ENCODE assay signal across 31 cellular contexts in the genomic region with DNA sequence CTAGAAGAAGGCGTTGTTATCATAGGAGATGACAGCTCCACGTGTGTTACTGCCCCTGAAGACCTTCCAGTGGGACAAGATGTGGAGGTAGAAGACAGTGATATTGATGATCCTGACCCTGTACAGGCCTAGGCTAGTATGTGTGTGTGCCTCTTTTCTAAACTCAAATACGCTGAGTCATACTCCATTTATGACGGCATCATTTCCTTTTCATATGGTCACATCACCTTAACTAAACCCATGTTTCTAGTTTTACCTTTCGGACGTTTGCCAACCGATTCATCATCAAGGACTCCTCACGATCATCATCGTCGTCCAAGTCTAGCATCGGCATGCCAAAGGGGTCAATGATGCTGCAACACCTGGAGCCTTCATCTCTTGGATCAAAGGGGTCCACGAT.
"Had no signal": no experiment of that assay in that cellular context is flagged by ENCODE, and none has a peak within 500 bp of the region (broad histone marks: within the 10 kb centered on the region; RNA-seq: fewer than 3 reads in every experiment).

No MANE protein-coding gene starts in this region.

- H3K4me3 ChIP-seq: gastroesophageal sphincter, right atrium auricular region, smooth muscle cell, suprapubic skin, tibial artery, upper lobe of right lung had no signal

- H3K27ac Mint-ChIP-seq: activated CD4-positive, alpha-beta T cell treated with anti-CD3 and anti-CD28 coated beads, Interleukin-2, amount 10 ng/mL, durations not matched to agents 24 days and 14 days; activated CD8-positive, alpha-beta T cell treated with anti-CD3 and anti-CD28 coated beads for 36 hours; activated naive CD4-positive, alpha-beta T cell treated with anti-CD3 and anti-CD28 coated beads, Interleukin-2, amount 50 U/mL, for 24 hours; activated naive CD8-positive, alpha-beta T cell treated with anti-CD3 and anti-CD28 coated beads, Interleukin-2, amount 50 U/mL, for 24 hours; activated T-helper 2 cell treated with anti-CD3 and anti-CD28 coated beads, Interferon-gamma antibody, Interleukin-2, Interleukin-4, amounts not matched to agents 10 μg/mL and 5 μg/mL and 100 μg/mL, durations not matched to agents 14 hours and 24 hours and 36 hours; dendritic cell treated with granulocyte-macrophage colony-stimulating factor and Interleukin-4, amounts not matched to agents 40 ng/mL and 50 ng/mL, for 4 days; memory B cell; naive thymus-derived CD8-positive, alpha-beta T cell; stimulated activated naive B cell treated with anti-CD40 and anti-IgM and Interleukin-4, amounts not matched to agents 10 μg/mL and 1 μg/mL and 100 μg/mL, for 72 hours; T-helper 17 cell had no signal

- H3K4me3 Mint-ChIP-seq: activated CD4-positive, alpha-beta T cell treated with anti-CD3 and anti-CD28 coated beads, Interleukin-2, amount 10 ng/mL, durations not matched to agents 24 days and 14 days; activated CD8-positive, alpha-beta T cell treated with anti-CD3 and anti-CD28 coated beads for 36 hours; activated naive CD4-positive, alpha-beta T cell treated with anti-CD3 and anti-CD28 coated beads, Interleukin-2, amount 50 U/mL, for 24 hours; activated naive CD8-positive, alpha-beta T cell treated with anti-CD3 and anti-CD28 coated beads, Interleukin-2, amount 50 U/mL, for 24 hours; activated T-cell treated with anti-CD3 and anti-CD28 coated beads, Interleukin-2, amount 50 U/mL, for 4 hours; central memory CD8-positive, alpha-beta T cell; dendritic cell treated with granulocyte-macrophage colony-stimulating factor and Interleukin-4, amounts not matched to agents 40 ng/mL and 50 ng/mL, for 4 days; memory B cell; naive thymus-derived CD8-positive, alpha-beta T cell; neural crest cell; stimulated activated naive B cell treated with anti-CD40 and anti-IgM and Interleukin-4, amounts not matched to agents 10 μg/mL and 1 μg/mL and 100 μg/mL, for 72 hours; T-helper 17 cell had no signal

- DNase-seq: activated CD4-positive, alpha-beta T cell treated with anti-CD3 and anti-CD28 coated beads, Interleukin-2, amount 10 ng/mL, durations not matched to agents 24 days and 14 days; activated CD4-positive, CD25-positive, alpha-beta regulatory T cell treated with anti-CD3 and anti-CD28 coated beads, Interleukin-2, amount 50 U/mL, for 72 hours; activated CD8-positive, alpha-beta T cell treated with anti-CD3 and anti-CD28 coated beads for 36 hours; activated naive CD8-positive, alpha-beta T cell treated with anti-CD3 and anti-CD28 coated beads, Interleukin-2, amount 50 U/mL, for 24 hours; activated T-cell treated with anti-CD3 and anti-CD28 coated beads, Interleukin-2, amount 50 U/mL, for 4 hours; amygdala; effector CD4-positive, alpha-beta T cell; head of caudate nucleus; hippocampal formation; kidney; left colon; naive thymus-derived CD8-positive, alpha-beta T cell; nucleus accumbens; stimulated activated CD4-positive, alpha-beta T cell treated with anti-CD3 and anti-CD28 coated beads, Interleukin-1b, Interleukin-23, amount 100 ng/mL, for 48 hours; stimulated activated CD4-positive, alpha-beta T cell treated with anti-CD3 and anti-CD28 coated beads, Interleukin-4, amount 100 ng/mL, for 4 hours; stimulated activated CD8-positive, alpha-beta memory T cell treated with anti-CD3 and anti-CD28 coated beads, Interleukin-4, amount 100 ng/mL, for 48 hours; stimulated activated naive B cell treated with anti-CD40 and anti-IgM and Interleukin-4, amounts not matched to agents 10 μg/mL and 1 μg/mL and 100 μg/mL, for 72 hours; T-helper 17 cell; T1000; tibial artery; upper lobe of right lung had no signal

- ATAC-seq: activated CD8-positive, alpha-beta T cell treated with anti-CD3 and anti-CD28 coated beads for 36 hours; activated naive CD8-positive, alpha-beta T cell treated with anti-CD3 and anti-CD28 coated beads, Interleukin-2, amount 50 U/mL, for 24 hours; activated T-cell treated with anti-CD3 and anti-CD28 coated beads, Interleukin-2, amount 50 U/mL, for 4 hours; gastroesophageal sphincter; left colon; naive thymus-derived CD8-positive, alpha-beta T cell; stimulated activated naive B cell treated with anti-CD40 and anti-IgM and Interleukin-4, amounts not matched to agents 10 μg/mL and 1 μg/mL and 100 μg/mL, for 72 hours; T-helper 17 cell; upper lobe of right lung had no signal

- H3K27me3 ChIP-seq: gastroesophageal sphincter, right atrium auricular region, suprapubic skin, tibial artery, upper lobe of right lung had no signal

- H3K9me3 Mint-ChIP-seq: activated CD8-positive, alpha-beta T cell treated with anti-CD3 and anti-CD28 coated beads for 36 hours; activated naive CD8-positive, alpha-beta T cell treated with anti-CD3 and anti-CD28 coated beads, Interleukin-2, amount 50 U/mL, for 24 hours; activated T-cell treated with anti-CD3 and anti-CD28 coated beads, Interleukin-2, amount 50 U/mL, for 4 hours; central memory CD8-positive, alpha-beta T cell; dendritic cell treated with granulocyte-macrophage colony-stimulating factor and Interleukin-4, amounts not matched to agents 40 ng/mL and 50 ng/mL, for 4 days; memory B cell; naive thymus-derived CD8-positive, alpha-beta T cell; neural crest cell; stimulated activated naive B cell treated with anti-CD40 and anti-IgM and Interleukin-4, amounts not matched to agents 10 μg/mL and 1 μg/mL and 100 μg/mL, for 72 hours had no signal

- H3K27me3 Mint-ChIP-seq: activated CD4-positive, alpha-beta T cell treated with anti-CD3 and anti-CD28 coated beads, Interleukin-2, amount 10 ng/mL, durations not matched to agents 24 days and 14 days; activated CD8-positive, alpha-beta T cell treated with anti-CD3 and anti-CD28 coated beads for 36 hours; activated naive CD4-positive, alpha-beta T cell treated with anti-CD3 and anti-CD28 coated beads, Interleukin-2, amount 50 U/mL, for 24 hours; activated naive CD8-positive, alpha-beta T cell treated with anti-CD3 and anti-CD28 coated beads, Interleukin-2, amount 50 U/mL, for 24 hours; central memory CD8-positive, alpha-beta T cell; dendritic cell treated with granulocyte-macrophage colony-stimulating factor and Interleukin-4, amounts not matched to agents 40 ng/mL and 50 ng/mL, for 4 days; memory B cell; naive thymus-derived CD8-positive, alpha-beta T cell; stimulated activated naive B cell treated with anti-CD40 and anti-IgM and Interleukin-4, amounts not matched to agents 10 μg/mL and 1 μg/mL and 100 μg/mL, for 72 hours; T-helper 17 cell had no signal

- FAIRE-seq: kidney had no signal
